Comparison of ENCODE assay signal across 1 cellular context in genomic region chr6:53811082-53811481, GRCh38.
TF ChIP-seq lines count a peak whose summit lies in the region.

No MANE protein-coding gene starts in this region.

TF ChIP-seq in HepG2, 621 proteins besides CTCF, POLR2A, EP300 and RAD21 (continued from another document and continues in another):
- TF ChIP-seq PAF1 (CRISPR knock-in tag; IDR thresholded peaks at IDR 0.05) (no peak), ZNF670 (CRISPR knock-in tag; IDR thresholded peaks at IDR 0.05; ENCODE audit: borderline replicate concordance) (no peak), SP1 (IDR thresholded peaks at IDR 0.05) (no peak), SP1 (CRISPR knock-in tag; IDR thresholded peaks at IDR 0.05) (no peak), KIAA2018 (CRISPR knock-in tag; IDR thresholded peaks at IDR 0.05; ENCODE audit: borderline replicate concordance) (no peak), ISX (CRISPR knock-in tag; conservative IDR thresholded peaks at IDR 0.05) (no peak), MYC (CRISPR knock-in tag; IDR thresholded peaks at IDR 0.05; ENCODE audit: borderline replicate concordance) (no peak), GLMP (CRISPR knock-in tag; IDR thresholded peaks at IDR 0.05; ENCODE audit: borderline replicate concordance) (no peak), RAD51 (IDR thresholded peaks at IDR 0.05; ENCODE audit: borderline replicate concordance) (no peak), NFYB (CRISPR knock-in tag; IDR thresholded peaks at IDR 0.05) (no peak), ZBTB49 (CRISPR knock-in tag; IDR thresholded peaks at IDR 0.05; ENCODE audit: borderline replicate concordance) (no peak), CEBPG (CRISPR knock-in tag; IDR thresholded peaks at IDR 0.05) (no peak), ZNF839 (CRISPR knock-in tag; IDR thresholded peaks at IDR 0.05; ENCODE audit: borderline replicate concordance) (no peak), ZNF781 (CRISPR knock-in tag; IDR thresholded peaks at IDR 0.05; ENCODE audit: borderline replicate concordance, not compliant biosample characterization) (no peak), ZNF556 (CRISPR knock-in tag; IDR thresholded peaks at IDR 0.05; ENCODE audit: borderline replicate concordance) (no peak), ZEB1 (IDR thresholded peaks at IDR 0.05; ENCODE audit: insufficient replicate concordance, low read depth) (peak; percentile 79), HOXD1 (CRISPR knock-in tag; IDR thresholded peaks at IDR 0.05) (no peak), ETS1 (CRISPR knock-in tag; IDR thresholded peaks at IDR 0.05) (no peak), ZSCAN9 (CRISPR knock-in tag; IDR thresholded peaks at IDR 0.05; ENCODE audit: borderline replicate concordance) (no peak), STAT6 (CRISPR knock-in tag; IDR thresholded peaks at IDR 0.05; ENCODE audit: borderline replicate concordance) (no peak), NR2F6 (IDR thresholded peaks at IDR 0.05) (no peak), NR2F6 (CRISPR knock-in tag; IDR thresholded peaks at IDR 0.05) (0 out of 2 replicates have a peak, but pooled peaks have one; percentile 15), ZNF615 (CRISPR knock-in tag; IDR thresholded peaks at IDR 0.05; ENCODE audit: borderline replicate concordance) (no peak), SIN3B (IDR thresholded peaks at IDR 0.05; ENCODE audit: low read length) (no peak), HCFC1 (IDR thresholded peaks at IDR 0.05; ENCODE audit: low read depth, low read length) (no peak), FLYWCH1 (CRISPR knock-in tag; IDR thresholded peaks at IDR 0.05) (no peak), MBD4 (IDR thresholded peaks at IDR 0.05; ENCODE audit: borderline replicate concordance, low read length) (no peak), ATAD3A (CRISPR knock-in tag; IDR thresholded peaks at IDR 0.05) (no peak), ZNF687 (CRISPR knock-in tag; IDR thresholded peaks at IDR 0.05) (no peak), PHF5A (CRISPR knock-in tag; IDR thresholded peaks at IDR 0.05; ENCODE audit: low read depth, unreplicated experiment) (no peak), ZMYM3 (CRISPR knock-in tag; IDR thresholded peaks at IDR 0.05) (no peak), TEAD3 (CRISPR knock-in tag; optimal IDR thresholded peaks at IDR 0.05; ENCODE audit: borderline replicate concordance) (peak; percentile 28), JUN (CRISPR knock-in tag; IDR thresholded peaks at IDR 0.05) (0 out of 2 replicates have a peak, but pooled peaks have one; percentile 28), MAFK (conservative IDR thresholded peaks at IDR 0.05 in 1 of 2, IDR thresholded peaks at IDR 0.05 in 1 of 2; ENCODE audit: low read length in 2 of 2) (peak; percentile 85 to 93), ZBTB25 (CRISPR knock-in tag; IDR thresholded peaks at IDR 0.05) (no peak), ZNF547 (CRISPR knock-in tag; IDR thresholded peaks at IDR 0.05) (no peak), NFATC3 (CRISPR knock-in tag; IDR thresholded peaks at IDR 0.05) (no peak), ZSCAN25 (CRISPR knock-in tag; IDR thresholded peaks at IDR 0.05) (no peak), ZNF101 (CRISPR knock-in tag; IDR thresholded peaks at IDR 0.05; ENCODE audit: borderline replicate concordance, low read depth) (no peak), ELF4 (CRISPR knock-in tag; IDR thresholded peaks at IDR 0.05; ENCODE audit: borderline replicate concordance) (no peak), SMARCE1 (IDR thresholded peaks at IDR 0.05; ENCODE audit: borderline replicate concordance) (no peak), TGIF2 (CRISPR knock-in tag; IDR thresholded peaks at IDR 0.05) (no peak)
